1 cellular context compared by ENCODE assay signal in genomic region chr3:171458857-171459129, GRCh38.
TF ChIP-seq lines count a peak whose summit lies in the region.

No MANE protein-coding gene starts in this region.

TF ChIP-seq in endothelial cell of umbilical vein, 7 proteins besides CTCF, POLR2A, EP300 and RAD21 (continued from another document):
- TF ChIP-seq MAX (IDR thresholded peaks at IDR 0.05; ENCODE audit: insufficient read depth, insufficient read length) = no peak
